In genomic region chr1:209150114-209150513, GRCh38 we compare ENCODE assay signal across 11 cellular contexts.
DNase-seq lines count a peak whose midpoint lies in the region; ATAC-seq and TF ChIP-seq lines count a peak whose summit lies in the region.
"Had no signal": no experiment of that assay in that cellular context is flagged by ENCODE, and none has a peak within 500 bp of the region (broad histone marks: within the 10 kb centered on the region; RNA-seq: fewer than 3 reads in every experiment).

No MANE protein-coding gene starts in this region.

- H3K4me1 Mint-ChIP-seq in activated T-cell treated with anti-CD3 and anti-CD28 coated beads, Interleukin-2, amount 50 U/mL, for 24 hours (ENCODE audit: low read depth): no peaks in the 10 kb centered on the region
- no peaks in the 10 kb centered on the region for H3K4me1 Mint-ChIP-seq in type B pancreatic cell (ENCODE audit: unreplicated experiment)
- H3K4me1 Mint-ChIP-seq: CD14-positive monocyte, mesothelial cell of epicardium had no signal

- ATAC-seq in GM19324 (IDR thresholded peaks at IDR 0.05; ENCODE audit: low FRiP score, unreplicated experiment) (no peak), GM18858 (IDR thresholded peaks at IDR 0.05; ENCODE audit: unreplicated experiment) (no peak)

- DNase-seq in A172 (ENCODE audit: low spot score) (peak; percentile 72), HFF-Myc (ENCODE audit: extremely low read depth, low read depth) (peak; percentile 47), SK-N-DZ (ENCODE audit: low spot score) (peak; percentile 41), fibroblast of villous mesenchyme (ENCODE audit: low read depth) (peak; percentile 22), type B pancreatic cell (ENCODE audit: extremely low spot score, unreplicated experiment) (no peak)
- no peak for DNase-seq in activated T-cell treated with anti-CD3 and anti-CD28 coated beads, Interleukin-2, amount 50 U/mL, for 24 hours

- peaks cover 3% of the 10 kb centered on the region for H3K9me3 Mint-ChIP-seq in activated T-cell treated with anti-CD3 and anti-CD28 coated beads, Interleukin-2, amount 50 U/mL, for 24 hours
- no peaks in the 10 kb centered on the region for H3K9me3 Mint-ChIP-seq in type B pancreatic cell
- H3K9me3 Mint-ChIP-seq: mesothelial cell of epicardium had no signal

- TF ChIP-seq CTCF in HFF-Myc (IDR thresholded peaks at IDR 0.05; ENCODE audit: low read depth, low read length, missing control alignments) (no peak), fibroblast of villous mesenchyme (IDR thresholded peaks at IDR 0.05; ENCODE audit: insufficient read depth, low read depth, low read length) (no peak), type B pancreatic cell (conservative IDR thresholded peaks at IDR 0.05) (no peak)

- no peaks in the 10 kb centered on the region for H3K36me3 Mint-ChIP-seq in activated T-cell treated with anti-CD3 and anti-CD28 coated beads, Interleukin-2, amount 50 U/mL, for 24 hours (ENCODE audit: low read depth)
- H3K36me3 Mint-ChIP-seq in type B pancreatic cell: no peaks in the 10 kb centered on the region
- H3K36me3 Mint-ChIP-seq: CD14-positive monocyte, mesothelial cell of epicardium had no signal

- no peak overlapping the region for H3K4me3 ChIP-seq in HFF-Myc (replicated peaks; ENCODE audit: low read depth, low read length)
- H3K4me3 ChIP-seq in fibroblast of villous mesenchyme (ENCODE audit: low read depth, low read length): no peak overlapping the region
- H3K4me3 ChIP-seq: coronary artery had no signal

- H3K27ac Mint-ChIP-seq in activated T-cell treated with anti-CD3 and anti-CD28 coated beads, Interleukin-2, amount 50 U/mL, for 24 hours: no peak overlapping the region
- H3K27ac Mint-ChIP-seq in type B pancreatic cell: no peak overlapping the region
- H3K27ac Mint-ChIP-seq: CD14-positive monocyte, mesothelial cell of epicardium had no signal

- no peaks in the 10 kb centered on the region for H3K27me3 Mint-ChIP-seq in activated T-cell treated with anti-CD3 and anti-CD28 coated beads, Interleukin-2, amount 50 U/mL, for 24 hours
- peaks cover 16% of the 10 kb centered on the region for H3K27me3 Mint-ChIP-seq in type B pancreatic cell

- H3K4me3 Mint-ChIP-seq in activated T-cell treated with anti-CD3 and anti-CD28 coated beads, Interleukin-2, amount 50 U/mL, for 24 hours: no peak overlapping the region
- no peak overlapping the region for H3K4me3 Mint-ChIP-seq in type B pancreatic cell
- H3K4me3 Mint-ChIP-seq: CD14-positive monocyte, mesothelial cell of epicardium had no signal

Comparison
In these comparisons a context has a peak if more than half of its experiments do, and no peak if none do; other contexts are left out.
1. DNase-seq: peak in A172 (single experiment), HFF-Myc (single experiment), SK-N-DZ (single experiment) and fibroblast of villous mesenchyme (single experiment); none in activated T-cell treated with anti-CD3 and anti-CD28 coated beads, Interleukin-2, amount 50 U/mL, for 24 hours (single experiment) and type B pancreatic cell (single experiment).